1 cellular context compared by ENCODE assay signal in genomic region chr6:111598211-111598610, GRCh38.
A peak's percentile ranks its signal among the peaks of the same experiment; 100 is the strongest.
TF ChIP-seq lines count a peak whose summit lies in the region.

No MANE protein-coding gene starts in this region.

TF ChIP-seq in HepG2, 621 proteins besides CTCF, POLR2A, EP300 and RAD21:
- TF ChIP-seq ZNF383 (CRISPR knock-in tag; IDR thresholded peaks at IDR 0.05; ENCODE audit: borderline replicate concordance) (0 out of 2 replicates have a peak, but pooled peaks have one; percentile 15), ISX (CRISPR knock-in tag; conservative IDR thresholded peaks at IDR 0.05) (no peak), HOXA7 (CRISPR knock-in tag; IDR thresholded peaks at IDR 0.05) (no peak), AHDC1 (CRISPR knock-in tag; IDR thresholded peaks at IDR 0.05; ENCODE audit: borderline replicate concordance) (0 out of 2 replicates have a peak, but pooled peaks have one; percentile 9)
